13 cellular contexts compared by ENCODE assay signal in genomic region chr2:165440367-165440766, GRCh38. TPM values are rescaled to one million over a fixed set of nuclear protein-coding genes. Genes with fewer than 3 reads are reported as not detected.
DNase-seq lines count a peak whose midpoint lies in the region; ATAC-seq and TF ChIP-seq lines count a peak whose summit lies in the region.
"Had no signal": no experiment of that assay in that cellular context is flagged by ENCODE, and none has a peak within 500 bp of the region (broad histone marks: within the 10 kb centered on the region; RNA-seq: fewer than 3 reads in every experiment).

No MANE protein-coding gene starts in this region.

- H4K8ac ChIP-seq in mesendoderm (ENCODE audit: low read depth, low read length) = no peak overlapping the region

- H2BK5ac ChIP-seq in mesendoderm (ENCODE audit: low read length) = no peak overlapping the region

- H3K9ac ChIP-seq in mesendoderm (ENCODE audit: low read length) = no peak overlapping the region

- H4K5ac ChIP-seq in mesendoderm (ENCODE audit: low read length) = no peak overlapping the region

- peaks cover 8% of the 10 kb centered on the region for H3K4me1 ChIP-seq in mesendoderm (ENCODE audit: control insufficient read depth, low read depth, low read length)
- H3K4me1 ChIP-seq: sigmoid colon had no signal

- H2BK120ac ChIP-seq in mesendoderm (ENCODE audit: low read depth, low read length) = no peak overlapping the region

- no peak overlapping the region for H3K4me2 ChIP-seq in mesendoderm (ENCODE audit: low read length)

- H3K56ac ChIP-seq in mesendoderm (ENCODE audit: low read length) = no peak overlapping the region

- H3K18ac ChIP-seq in mesendoderm (ENCODE audit: low read length) = no peak overlapping the region

- no peaks in the 10 kb centered on the region for H3K79me1 ChIP-seq in mesendoderm (ENCODE audit: low read length)

- WGBS in mesendoderm (ENCODE audit: extremely low coverage, insufficient coverage, low lambda C conversion rate) = no CpG with 5 or more reads among the region's 1 CpG

- no peak overlapping the region for H3K27ac ChIP-seq in mesendoderm (ENCODE audit: low read depth, low read length)
- H3K27ac ChIP-seq: sigmoid colon had no signal

- no peak overlapping the region for H2BK15ac ChIP-seq in mesendoderm (replicated peaks; ENCODE audit: low read depth)

- H3K23ac ChIP-seq in mesendoderm (ENCODE audit: low read length) = no peak overlapping the region

- H3K4ac ChIP-seq in mesendoderm (ENCODE audit: low read depth, low read length) = no peak overlapping the region

- H2AK5ac ChIP-seq in mesendoderm (ENCODE audit: low read length) = no peak overlapping the region

- no peaks in the 10 kb centered on the region for H3K36me3 ChIP-seq in mesendoderm (ENCODE audit: control insufficient read depth, insufficient read depth, low read length)
- H3K36me3 ChIP-seq: sigmoid colon had no signal

- DNase-seq in AG20443 (ENCODE audit: low spot score) = peak; percentile 66
- peak; percentile 68 for DNase-seq in HS-5 (ENCODE audit: low read depth)
- peak; percentile 67 for DNase-seq in brain pericyte (ENCODE audit: low read depth, low spot score)
- peak; percentile 51 for DNase-seq in mesendoderm
- no peak for DNase-seq in activated CD4-positive, alpha-beta T cell treated with anti-CD3 and anti-CD28 coated beads for 4 hours
- no peak for DNase-seq in GM13976 (ENCODE audit: low spot score)
- no peak for DNase-seq in GM19240 (ENCODE audit: insufficient read length, low spot score)
- DNase-seq: activated CD8-positive, alpha-beta memory T cell treated with anti-CD3 and anti-CD28 coated beads, Interleukin-2, amount 10 ng/mL, durations not matched to agents 7 days and 5 days; aorta; COR-L47; sigmoid colon; T-helper 9 cell had no signal

- in situ Hi-C loops in GM13976 (cut with MboI; ENCODE audit: low sequenced_read_pairs, unreplicated experiment) = no loop called here

- H3K27me3 ChIP-seq in mesendoderm (ENCODE audit: insufficient read depth, low read length, poor library complexity) = no peaks in the 10 kb centered on the region
- H3K27me3 ChIP-seq: sigmoid colon had no signal

- no peak for ATAC-seq in GM19467 (IDR thresholded peaks at IDR 0.05; ENCODE audit: unreplicated experiment)
- ATAC-seq: activated CD8-positive, alpha-beta memory T cell treated with anti-CD3 and anti-CD28 coated beads, Interleukin-2, amount 10 ng/mL, durations not matched to agents 7 days and 5 days had no signal

- TF ChIP-seq CTCF in GM13976 (IDR thresholded peaks at IDR 0.05; ENCODE audit: borderline replicate concordance, control extremely low read depth, extremely low read depth, insufficient read depth, missing control alignments) = no peak

- no peak overlapping the region for H3K4me3 ChIP-seq in mesendoderm (ENCODE audit: low read length)
- H3K4me3 ChIP-seq: sigmoid colon had no signal

- H3K79me2 ChIP-seq in mesendoderm (ENCODE audit: control insufficient read depth, insufficient read depth, low read length) = no peaks in the 10 kb centered on the region

RNA-seq across cellular contexts. Expression of gene CSRNP3, which starts 29.1 kb away (rescaled TPM):
- polyA plus RNA-seq in mesendoderm (2013, experiment 1 of 2) = 1.1 TPM
- polyA plus RNA-seq in mesendoderm (2013, experiment 2 of 2) = 1.5 TPM

Comparison
In these comparisons a context has a peak if more than half of its experiments do, and no peak if none do; other contexts are left out.
1. DNase-seq: peak in AG20443 (single experiment), HS-5 (single experiment), brain pericyte (single experiment) and mesendoderm (single experiment); none in activated CD4-positive, alpha-beta T cell treated with anti-CD3 and anti-CD28 coated beads for 4 hours (0 of 2), GM13976 (single experiment) and GM19240 (single experiment).